12 cellular contexts compared by ENCODE assay signal in the genomic region with DNA sequence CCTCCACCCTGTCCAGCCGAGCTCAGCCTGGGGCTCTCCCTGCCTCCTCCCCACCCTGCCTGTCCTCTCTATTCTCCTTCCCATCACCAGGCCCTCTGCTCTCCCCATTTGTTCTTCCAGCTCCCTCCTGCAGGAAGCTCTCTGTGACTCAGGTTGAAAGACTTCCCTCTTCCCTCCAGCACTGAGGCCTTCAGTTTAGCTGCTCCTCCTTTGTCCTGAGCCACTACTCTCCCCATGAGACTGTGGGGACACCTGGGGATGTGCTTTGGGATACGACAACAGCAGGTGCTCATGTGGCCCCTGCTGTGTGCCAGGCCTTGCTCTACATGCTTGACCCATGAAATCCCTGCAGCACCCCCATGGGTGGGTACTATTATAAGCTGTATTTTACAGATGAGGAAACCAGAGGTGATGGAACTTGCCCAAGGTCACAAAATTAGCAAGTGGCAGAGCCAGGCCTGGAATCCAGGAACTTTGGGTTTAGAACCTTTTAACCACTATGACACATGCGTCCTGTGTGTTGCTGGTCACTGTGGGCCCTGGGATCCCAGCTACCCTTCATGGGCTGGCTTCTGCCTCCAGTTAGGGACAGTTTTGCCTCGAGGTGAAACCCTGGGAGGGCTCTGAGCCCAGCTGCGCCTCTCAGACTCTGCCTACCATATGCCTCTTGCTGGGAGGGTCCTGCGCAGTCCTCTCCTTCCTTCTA. TPM values are rescaled to one million over a fixed set of nuclear protein-coding genes. Genes with fewer than 3 reads are reported as not detected.
DNase-seq lines count a peak whose midpoint lies in the region; ATAC-seq and TF ChIP-seq lines count a peak whose summit lies in the region.
"Had no signal": no experiment of that assay in that cellular context is flagged by ENCODE, and none has a peak within 500 bp of the region (broad histone marks: within the 10 kb centered on the region; RNA-seq: fewer than 3 reads in every experiment).

No MANE protein-coding gene starts in this region.

- BruUV-seq in A673 (replicated peaks; lab: Mats Ljungman, UMichigan), result no TSS peak

- H3K4me1 Mint-ChIP-seq in activated T-helper 1 cell treated with anti-CD3 and anti-CD28 coated beads, Interleukin-12 subunit alpha, Interleukin-12 subunit beta, Interleukin-2, Interleukin-4 antibody, amounts not matched to agents 30 ng/mL and 10 ng/mL and 1 ng/mL, durations not matched to agents 14 hours and 24 hours and 36 hours (ENCODE audit: low read depth), result peaks cover 6% of the 10 kb centered on the region
- peaks cover 0 to 6% of the 10 kb centered on the region in 2 donors for H3K4me1 Mint-ChIP-seq in effector memory CD8-positive, alpha-beta T cell (ENCODE audit: low read depth in 2 of 2)
- H3K4me1 Mint-ChIP-seq: stimulated activated naive B cell treated with anti-CD40 and anti-IgM and Interleukin-4, amounts not matched to agents 10 μg/mL and 1 μg/mL and 100 μg/mL, for 72 hours had no signal

- H3K36me3 ChIP-seq in A673 (ENCODE audit: insufficient read depth, low read length, poor library complexity, severe bottlenecking), result no peaks in the 10 kb centered on the region

- ATAC-seq in effector memory CD8-positive, alpha-beta T cell (replicated peaks), result no peak
- ATAC-seq: stimulated activated naive B cell treated with anti-CD40 and anti-IgM and Interleukin-4, amounts not matched to agents 10 μg/mL and 1 μg/mL and 100 μg/mL, for 72 hours had no signal

- no peaks in the 10 kb centered on the region for H3K36me3 Mint-ChIP-seq in activated T-helper 1 cell treated with anti-CD3 and anti-CD28 coated beads, Interleukin-12 subunit alpha, Interleukin-12 subunit beta, Interleukin-2, Interleukin-4 antibody, amounts not matched to agents 30 ng/mL and 10 ng/mL and 1 ng/mL, durations not matched to agents 14 hours and 24 hours and 36 hours (ENCODE audit: low read depth)
- no peaks in the 10 kb centered on the region for H3K36me3 Mint-ChIP-seq in effector memory CD8-positive, alpha-beta T cell (ENCODE audit: insufficient read depth)
- H3K36me3 Mint-ChIP-seq: CD4-positive, alpha-beta memory T cell; stimulated activated naive B cell treated with anti-CD40 and anti-IgM and Interleukin-4, amounts not matched to agents 10 μg/mL and 1 μg/mL and 100 μg/mL, for 72 hours had no signal

- no peak overlapping the region for H3K27ac Mint-ChIP-seq in activated T-helper 1 cell treated with anti-CD3 and anti-CD28 coated beads, Interleukin-12 subunit alpha, Interleukin-12 subunit beta, Interleukin-2, Interleukin-4 antibody, amounts not matched to agents 30 ng/mL and 10 ng/mL and 1 ng/mL, durations not matched to agents 14 hours and 24 hours and 36 hours
- H3K27ac Mint-ChIP-seq in effector memory CD8-positive, alpha-beta T cell, result no peak overlapping the region
- H3K27ac Mint-ChIP-seq: stimulated activated naive B cell treated with anti-CD40 and anti-IgM and Interleukin-4, amounts not matched to agents 10 μg/mL and 1 μg/mL and 100 μg/mL, for 72 hours had no signal

- H3K27me3 Mint-ChIP-seq in activated T-helper 1 cell treated with anti-CD3 and anti-CD28 coated beads, Interleukin-12 subunit alpha, Interleukin-12 subunit beta, Interleukin-2, Interleukin-4 antibody, amounts not matched to agents 30 ng/mL and 10 ng/mL and 1 ng/mL, durations not matched to agents 14 hours and 24 hours and 36 hours (ENCODE audit: insufficient read depth), result peaks cover 8% of the 10 kb centered on the region
- H3K27me3 Mint-ChIP-seq in effector memory CD8-positive, alpha-beta T cell, result peaks cover under 1 to 39% of the 10 kb centered on the region in 2 donors
- H3K27me3 Mint-ChIP-seq: CD4-positive, alpha-beta memory T cell had no signal

- CTCF ChIA-PET in A673 (lab: Charles Lee), result interaction anchor here (1.1 kb wide), 1 partner anchor 36 kb away, joined by 3 read pairs; no protein-coding TSS in a partner anchor

- H3K4me1 ChIP-seq in A673 (ENCODE audit: insufficient read depth, low read length, poor library complexity, severe bottlenecking), result peaks cover 10% of the 10 kb centered on the region

- H3K9me3 ChIP-seq in A673 (ENCODE audit: low read depth, low read length, poor library complexity, severe bottlenecking), result no peaks in the 10 kb centered on the region

- no peak overlapping the region for H3K4me3 ChIP-seq in A673 (ENCODE audit: low read depth, low read length, poor library complexity, severe bottlenecking)

- TF ChIP-seq CTCF in A673 (conservative IDR thresholded peaks at IDR 0.05; ENCODE audit: low read depth, low read length), result no peak

- H3K9me3 Mint-ChIP-seq in activated T-helper 1 cell treated with anti-CD3 and anti-CD28 coated beads, Interleukin-12 subunit alpha, Interleukin-12 subunit beta, Interleukin-2, Interleukin-4 antibody, amounts not matched to agents 30 ng/mL and 10 ng/mL and 1 ng/mL, durations not matched to agents 14 hours and 24 hours and 36 hours, result no peaks in the 10 kb centered on the region
- no peaks in the 10 kb centered on the region for H3K9me3 Mint-ChIP-seq in effector memory CD8-positive, alpha-beta T cell
- H3K9me3 Mint-ChIP-seq: CD4-positive, alpha-beta memory T cell; stimulated activated naive B cell treated with anti-CD40 and anti-IgM and Interleukin-4, amounts not matched to agents 10 μg/mL and 1 μg/mL and 100 μg/mL, for 72 hours had no signal

- no peak overlapping the region for H3K4me3 Mint-ChIP-seq in activated T-helper 1 cell treated with anti-CD3 and anti-CD28 coated beads, Interleukin-12 subunit alpha, Interleukin-12 subunit beta, Interleukin-2, Interleukin-4 antibody, amounts not matched to agents 30 ng/mL and 10 ng/mL and 1 ng/mL, durations not matched to agents 14 hours and 24 hours and 36 hours
- H3K4me3 Mint-ChIP-seq in effector memory CD8-positive, alpha-beta T cell, result no peak overlapping the region
- H3K4me3 Mint-ChIP-seq: CD4-positive, alpha-beta memory T cell; stimulated activated naive B cell treated with anti-CD40 and anti-IgM and Interleukin-4, amounts not matched to agents 10 μg/mL and 1 μg/mL and 100 μg/mL, for 72 hours had no signal

- H3K27ac ChIP-seq in A673 (ENCODE audit: low read depth, low read length, poor library complexity, severe bottlenecking), result no peak overlapping the region

- POLR2A ChIA-PET in A673 (lab: Charles Lee; ENCODE audit: low non-redundant PET), result interaction anchor here (0.7 kb wide), 1 partner anchor 124 kb away, joined by 3 read pairs; no protein-coding TSS in a partner anchor

- H3K27me3 ChIP-seq in A673 (replicated peaks; ENCODE audit: insufficient read depth, low read depth, low read length, poor library complexity), result no peaks in the 10 kb centered on the region

- intact Hi-C loops in A673 (cut with micrococcal nuclease; ENCODE audit: unreplicated experiment), result no loop called here
- intact Hi-C loops in activated T-helper 1 cell treated with anti-CD3 and anti-CD28 coated beads, Interleukin-12 subunit alpha, Interleukin-12 subunit beta, Interleukin-2, Interleukin-4 antibody, amounts not matched to agents 30 ng/mL and 10 ng/mL and 1 ng/mL, durations not matched to agents 14 hours and 24 hours and 36 hours (cut with micrococcal nuclease), result no loop called here

- DNase-seq in A673 (ENCODE audit: low spot score), result peak; percentile 69
- peak; percentile 79 for DNase-seq in HT-29 (ENCODE audit: low spot score)
- DNase-seq in amniotic stem cell (lab: John Stamatoyannopoulos, UW), result peak; percentile 61
- DNase-seq in iris pigment epithelial cell (ENCODE audit: low read depth), result peak; percentile 75
- DNase-seq in GOT3 (lab: John Stamatoyannopoulos, UW), result no peak
- no peak for DNase-seq in activated T-helper 1 cell treated with anti-CD3 and anti-CD28 coated beads, Interleukin-12 subunit alpha, Interleukin-12 subunit beta, Interleukin-2, Interleukin-4 antibody, amounts not matched to agents 30 ng/mL and 10 ng/mL and 1 ng/mL, durations not matched to agents 14 hours and 24 hours and 36 hours (ENCODE audit: low spot score)
- DNase-seq in activated CD4-positive, alpha-beta T cell treated with anti-CD3 and anti-CD28 coated beads for 48 hours, result no peak
- no peak for DNase-seq in effector memory CD8-positive, alpha-beta T cell
- DNase-seq: activated CD8-positive, alpha-beta memory T cell treated with anti-CD3 and anti-CD28 coated beads for 24 hours; CD4-positive, alpha-beta memory T cell; erythroblast; stimulated activated naive B cell treated with anti-CD40 and anti-IgM and Interleukin-4, amounts not matched to agents 10 μg/mL and 1 μg/mL and 100 μg/mL, for 72 hours had no signal

RNA-seq across cellular contexts. Expression of gene KRT80, which starts 5.5 kb away (rescaled TPM):
- 0.33 and 1.0 TPM in 2 replicates for total RNA-seq in A673 (2021)
- total RNA-seq in HT-29 (2014; rRNA removed; shearing (Covaris generic)), result 24.7 and 27.0 TPM in 2 replicates
- not detected in 2 replicates for total RNA-seq in activated T-helper 1 cell treated with anti-CD3 and anti-CD28 coated beads, Interleukin-12 subunit alpha, Interleukin-12 subunit beta, Interleukin-2, Interleukin-4 antibody, amounts not matched to agents 30 ng/mL and 10 ng/mL and 1 ng/mL, durations not matched to agents 14 hours and 24 hours and 36 hours
- total RNA-seq: CD4-positive, alpha-beta memory T cell had no signal

RNA-seq across cellular contexts. Expression of gene KRT7, which starts 46.8 kb away (rescaled TPM):
- 0.79 and 1.0 TPM in 2 replicates for total RNA-seq in A673 (2021)
- total RNA-seq in HT-29 (2014; rRNA removed; shearing (Covaris generic)), result 3.8 and 11.9 TPM in 2 replicates
- 15.5 and 21.2 TPM in 2 replicates for total RNA-seq in activated T-helper 1 cell treated with anti-CD3 and anti-CD28 coated beads, Interleukin-12 subunit alpha, Interleukin-12 subunit beta, Interleukin-2, Interleukin-4 antibody, amounts not matched to agents 30 ng/mL and 10 ng/mL and 1 ng/mL, durations not matched to agents 14 hours and 24 hours and 36 hours
- total RNA-seq: CD4-positive, alpha-beta memory T cell had no signal

Comparison
In these comparisons a context has a peak if more than half of its experiments do, and no peak if none do; other contexts are left out.
1. DNase-seq: peak in A673 (single experiment), HT-29 (single experiment), amniotic stem cell (single experiment) and iris pigment epithelial cell (single experiment); none in GOT3 (single experiment), activated T-helper 1 cell treated with anti-CD3 and anti-CD28 coated beads, Interleukin-12 subunit alpha, Interleukin-12 subunit beta, Interleukin-2, Interleukin-4 antibody, amounts not matched to agents 30 ng/mL and 10 ng/mL and 1 ng/mL, durations not matched to agents 14 hours and 24 hours and 36 hours (single experiment), activated CD4-positive, alpha-beta T cell treated with anti-CD3 and anti-CD28 coated beads for 48 hours (single experiment) and effector memory CD8-positive, alpha-beta T cell (0 of 3).
2. RNA of gene KRT80, which starts 5.5 kb away (total RNA-seq): 24.7 to 27.0 TPM in HT-29; 0.33 to 1.0 TPM in A673 and not detected in activated T-helper 1 cell treated with anti-CD3 and anti-CD28 coated beads, Interleukin-12 subunit alpha, Interleukin-12 subunit beta, Interleukin-2, Interleukin-4 antibody, amounts not matched to agents 30 ng/mL and 10 ng/mL and 1 ng/mL, durations not matched to agents 14 hours and 24 hours and 36 hours; every median in the first group is over 10 times any median in the second.